In genomic region chr5:150588495-150588890, GRCh38 we compare ENCODE assay signal across 30 cellular contexts.
"Had no signal": no experiment of that assay in that cellular context is flagged by ENCODE, and none has a peak within 500 bp of the region (broad histone marks: within the 10 kb centered on the region; RNA-seq: fewer than 3 reads in every experiment).

No MANE protein-coding gene starts in this region.

- H3K9me3 Mint-ChIP-seq: activated B cell treated with CpG ODN at 0.5 μM for 24 hours; activated naive CD4-positive, alpha-beta T cell treated with anti-CD3 and anti-CD28 coated beads, Interleukin-2, amount 50 U/mL, for 24 hours; activated naive CD8-positive, alpha-beta T cell treated with anti-CD3 and anti-CD28 coated beads, Interleukin-2, amount 50 U/mL, for 24 hours; activated T-helper 2 cell treated with anti-CD3 and anti-CD28 coated beads, Interferon-gamma antibody, Interleukin-2, Interleukin-4, amounts not matched to agents 10 μg/mL and 5 μg/mL and 100 μg/mL, durations not matched to agents 14 hours and 24 hours and 36 hours; natural killer cell treated with Interleukin-12 subunit alpha and Interleukin-12 subunit beta and Interleukin-15 and Interleukin-18, amount 100 ng/mL, for 72 hours; stimulated activated memory B cell treated with anti-CD40 and anti-IgM and Interleukin-4, amounts not matched to agents 10 μg/mL and 1 μg/mL and 100 μg/mL, for 72 hours; stimulated activated naive CD8-positive, alpha-beta T cell treated with anti-CD3 and anti-CD28 coated beads, Interleukin-15, amount 100 ng/mL, for 72 hours; T-helper 2 cell treated with Interferon-gamma antibody and Interleukin-4, amounts not matched to agents 5 μg/mL and 100 μg/mL, for 36 hours had no signal

- DNase-seq: activated B cell treated with CpG ODN at 0.5 μM for 24 hours; activated CD4-positive, alpha-beta T cell treated with anti-CD3 and anti-CD28 coated beads for 36 hours; activated CD8-positive, alpha-beta memory T cell treated with anti-CD3 and anti-CD28 coated beads, Interleukin-2, amount 10 ng/mL, durations not matched to agents 7 days and 5 days; activated CD8-positive, alpha-beta T cell treated with anti-CD3 and anti-CD28 coated beads, Interleukin-2, amount 10 ng/mL, durations not matched to agents 7 days and 5 days; activated naive CD8-positive, alpha-beta T cell treated with anti-CD3 and anti-CD28 coated beads, Interleukin-2, amount 50 U/mL, for 24 hours; activated T-cell treated with anti-CD3 and anti-CD28 coated beads, Interleukin-2, amount 50 U/mL, for 48 hours; amygdala; dermis blood vessel endothelial cell; effector CD8-positive, alpha-beta T cell; islet precursor cell; left ventricle myocardium superior; midbrain; stimulated activated CD4-positive, alpha-beta T cell treated with anti-CD3 and anti-CD28 coated beads, Interleukin-1b, Interleukin-23, amount 100 ng/mL, for 48 hours; stimulated activated CD4-positive, alpha-beta T cell treated with anti-CD3 and anti-CD28 coated beads, Interleukin-4, amount 100 ng/mL, for 4 hours; stimulated activated CD8-positive, alpha-beta memory T cell treated with anti-CD3 and anti-CD28 coated beads, Interleukin-4, amount 100 ng/mL, for 48 hours; stimulated activated naive CD8-positive, alpha-beta T cell treated with anti-CD3 and anti-CD28 coated beads, Interleukin-15, amount 100 ng/mL, for 72 hours; substantia nigra; T-helper 1 cell had no signal

- H3K4me3 ChIP-seq: ovary, smooth muscle cell had no signal

- H3K27me3 ChIP-seq: neutrophil, ovary had no signal

- H3K4me1 Mint-ChIP-seq: activated B cell treated with CpG ODN at 0.5 μM for 24 hours; activated CD4-positive, alpha-beta T cell treated with anti-CD3 and anti-CD28 coated beads for 36 hours; activated CD8-positive, alpha-beta memory T cell treated with anti-CD3 and anti-CD28 coated beads, Interleukin-2, amount 10 ng/mL, durations not matched to agents 7 days and 5 days; activated naive CD4-positive, alpha-beta T cell treated with anti-CD3 and anti-CD28 coated beads, Interleukin-2, amount 50 U/mL, for 24 hours; activated naive CD8-positive, alpha-beta T cell treated with anti-CD3 and anti-CD28 coated beads, Interleukin-2, amount 50 U/mL, for 24 hours; stimulated activated memory B cell treated with anti-CD40 and anti-IgM and Interleukin-4, amounts not matched to agents 10 μg/mL and 1 μg/mL and 100 μg/mL, for 72 hours; stimulated activated naive CD8-positive, alpha-beta T cell treated with anti-CD3 and anti-CD28 coated beads, Interleukin-15, amount 100 ng/mL, for 72 hours had no signal

- ATAC-seq: activated CD4-positive, alpha-beta T cell treated with anti-CD3 and anti-CD28 coated beads for 36 hours; activated CD8-positive, alpha-beta memory T cell treated with anti-CD3 and anti-CD28 coated beads, Interleukin-2, amount 10 ng/mL, durations not matched to agents 7 days and 5 days; activated CD8-positive, alpha-beta T cell treated with anti-CD3 and anti-CD28 coated beads, Interleukin-2, amount 10 ng/mL, durations not matched to agents 7 days and 5 days; activated naive CD8-positive, alpha-beta T cell treated with anti-CD3 and anti-CD28 coated beads, Interleukin-2, amount 50 U/mL, for 24 hours; left ventricle myocardium superior; natural killer cell treated with Interleukin-12 subunit alpha and Interleukin-12 subunit beta and Interleukin-15 and Interleukin-18, amount 100 ng/mL, for 72 hours; sciatic nerve; stimulated activated memory B cell treated with anti-CD40 and anti-IgM and Interleukin-4, amounts not matched to agents 10 μg/mL and 1 μg/mL and 100 μg/mL, for 72 hours; stimulated activated naive CD8-positive, alpha-beta T cell treated with anti-CD3 and anti-CD28 coated beads, Interleukin-15, amount 100 ng/mL, for 72 hours had no signal

- H3K27me3 Mint-ChIP-seq: activated CD4-positive, alpha-beta T cell treated with anti-CD3 and anti-CD28 coated beads for 36 hours; activated naive CD4-positive, alpha-beta T cell treated with anti-CD3 and anti-CD28 coated beads, Interleukin-2, amount 50 U/mL, for 24 hours; activated naive CD8-positive, alpha-beta T cell treated with anti-CD3 and anti-CD28 coated beads, Interleukin-2, amount 50 U/mL, for 24 hours; progenitor cell of endocrine pancreas; stimulated activated memory B cell treated with anti-CD40 and anti-IgM and Interleukin-4, amounts not matched to agents 10 μg/mL and 1 μg/mL and 100 μg/mL, for 72 hours; stimulated activated naive CD8-positive, alpha-beta T cell treated with anti-CD3 and anti-CD28 coated beads, Interleukin-15, amount 100 ng/mL, for 72 hours had no signal

- H3K27ac Mint-ChIP-seq: activated B cell treated with CpG ODN at 0.5 μM for 24 hours; activated CD4-positive, alpha-beta T cell treated with anti-CD3 and anti-CD28 coated beads for 36 hours; activated CD8-positive, alpha-beta memory T cell treated with anti-CD3 and anti-CD28 coated beads, Interleukin-2, amount 10 ng/mL, durations not matched to agents 7 days and 5 days; activated CD8-positive, alpha-beta T cell treated with anti-CD3 and anti-CD28 coated beads, Interleukin-2, amount 10 ng/mL, durations not matched to agents 7 days and 5 days; activated naive CD4-positive, alpha-beta T cell treated with anti-CD3 and anti-CD28 coated beads, Interleukin-2, amount 50 U/mL, for 24 hours; activated naive CD8-positive, alpha-beta T cell treated with anti-CD3 and anti-CD28 coated beads, Interleukin-2, amount 50 U/mL, for 24 hours; activated T-helper 2 cell treated with anti-CD3 and anti-CD28 coated beads, Interferon-gamma antibody, Interleukin-2, Interleukin-4, amounts not matched to agents 10 μg/mL and 5 μg/mL and 100 μg/mL, durations not matched to agents 14 hours and 24 hours and 36 hours; natural killer cell treated with Interleukin-12 subunit alpha and Interleukin-12 subunit beta and Interleukin-15 and Interleukin-18, amount 100 ng/mL, for 72 hours; progenitor cell of endocrine pancreas; stimulated activated memory B cell treated with anti-CD40 and anti-IgM and Interleukin-4, amounts not matched to agents 10 μg/mL and 1 μg/mL and 100 μg/mL, for 72 hours; stimulated activated naive CD8-positive, alpha-beta T cell treated with anti-CD3 and anti-CD28 coated beads, Interleukin-15, amount 100 ng/mL, for 72 hours; T-helper 2 cell treated with Interferon-gamma antibody and Interleukin-4, amounts not matched to agents 5 μg/mL and 100 μg/mL, for 36 hours had no signal

- H3K36me3 Mint-ChIP-seq: activated CD8-positive, alpha-beta memory T cell treated with anti-CD3 and anti-CD28 coated beads, Interleukin-2, amount 10 ng/mL, durations not matched to agents 7 days and 5 days; activated naive CD4-positive, alpha-beta T cell treated with anti-CD3 and anti-CD28 coated beads, Interleukin-2, amount 50 U/mL, for 24 hours; natural killer cell treated with Interleukin-12 subunit alpha and Interleukin-12 subunit beta and Interleukin-15 and Interleukin-18, amount 100 ng/mL, for 72 hours; stimulated activated memory B cell treated with anti-CD40 and anti-IgM and Interleukin-4, amounts not matched to agents 10 μg/mL and 1 μg/mL and 100 μg/mL, for 72 hours had no signal

- H3K4me3 Mint-ChIP-seq: activated B cell treated with CpG ODN at 0.5 μM for 24 hours; activated CD4-positive, alpha-beta T cell treated with anti-CD3 and anti-CD28 coated beads for 36 hours; activated CD8-positive, alpha-beta memory T cell treated with anti-CD3 and anti-CD28 coated beads, Interleukin-2, amount 10 ng/mL, durations not matched to agents 7 days and 5 days; activated CD8-positive, alpha-beta T cell treated with anti-CD3 and anti-CD28 coated beads, Interleukin-2, amount 10 ng/mL, durations not matched to agents 7 days and 5 days; activated naive CD4-positive, alpha-beta T cell treated with anti-CD3 and anti-CD28 coated beads, Interleukin-2, amount 50 U/mL, for 24 hours; activated naive CD8-positive, alpha-beta T cell treated with anti-CD3 and anti-CD28 coated beads, Interleukin-2, amount 50 U/mL, for 24 hours; natural killer cell treated with Interleukin-12 subunit alpha and Interleukin-12 subunit beta and Interleukin-15 and Interleukin-18, amount 100 ng/mL, for 72 hours; stimulated activated memory B cell treated with anti-CD40 and anti-IgM and Interleukin-4, amounts not matched to agents 10 μg/mL and 1 μg/mL and 100 μg/mL, for 72 hours; stimulated activated naive CD8-positive, alpha-beta T cell treated with anti-CD3 and anti-CD28 coated beads, Interleukin-15, amount 100 ng/mL, for 72 hours; T-helper 2 cell treated with Interferon-gamma antibody and Interleukin-4, amounts not matched to agents 5 μg/mL and 100 μg/mL, for 36 hours had no signal

- H3K4me2 ChIP-seq: smooth muscle cell had no signal

- H3K9me3 ChIP-seq: neutrophil, ovary had no signal

- FAIRE-seq: endometrium, frontal cortex had no signal

- H3K36me3 ChIP-seq: neutrophil, ovary had no signal

- H3K27ac ChIP-seq: neutrophil had no signal
